Comparison of ENCODE assay signal across 22 cellular contexts in genomic region chr15:65206750-65207149, GRCh38. TPM values are rescaled to one million over a fixed set of nuclear protein-coding genes. Genes with fewer than 3 reads are reported as not detected.
"Had no signal": no experiment of that assay in that cellular context is flagged by ENCODE, and none has a peak within 500 bp of the region (broad histone marks: within the 10 kb centered on the region; RNA-seq: fewer than 3 reads in every experiment).

No MANE protein-coding gene starts in this region.

- H3K9me3 ChIP-seq: SK-N-SH had no signal

- DNase-seq: Kasumi-1, MM.1S, NCI-H1092 treated with DMSO at 0.1 percent for 48 hours, NCI-H1436, NCI-H187, NCI-H2029, NCI-H2081 treated with DMSO at 0.1 percent for 48 hours, NCI-H2171, NCI-H226, NCI-H446, NCI-H510A, NCI-H524 treated with DMSO at 0.1 percent for 48 hours, NCI-H69, NCI-H774, SHP77, SK-N-SH had no signal

- H3K9ac ChIP-seq: KMS-11, SK-N-SH had no signal

- H3K4me2 ChIP-seq: KMS-11, SK-N-SH had no signal

- H3K4me3 ChIP-seq: K562 had no signal

- H3K27ac ChIP-seq: HL-60, KMS-11, RWPE1 had no signal

RNA-seq across cellular contexts. Expression of gene CILP, which starts 4.5 kb away (rescaled TPM):
- total RNA-seq: K562, SK-MEL-5 had no signal
- polyA plus RNA-seq: IgD-negative memory B cell had no signal
